1 cellular context compared by ENCODE assay signal in genomic region chr14:74875941-74876913, GRCh38.
A peak's percentile ranks its signal among the peaks of the same experiment; 100 is the strongest.
TF ChIP-seq lines count a peak whose summit lies in the region.

Gene PROX2 (minus strand): TSS chr14:74876145. CDS start chr14:74863834, 12,311 bp downstream.

TF ChIP-seq in HepG2, 621 proteins besides CTCF, POLR2A, EP300 and RAD21 (continued from another document):
- TF ChIP-seq ZNF687 (CRISPR knock-in tag; IDR thresholded peaks at IDR 0.05) = 0 out of 2 replicates have a peak, but pooled peaks have one; percentile 14
